Comparison of ENCODE assay signal across 24 cellular contexts in the genomic region with DNA sequence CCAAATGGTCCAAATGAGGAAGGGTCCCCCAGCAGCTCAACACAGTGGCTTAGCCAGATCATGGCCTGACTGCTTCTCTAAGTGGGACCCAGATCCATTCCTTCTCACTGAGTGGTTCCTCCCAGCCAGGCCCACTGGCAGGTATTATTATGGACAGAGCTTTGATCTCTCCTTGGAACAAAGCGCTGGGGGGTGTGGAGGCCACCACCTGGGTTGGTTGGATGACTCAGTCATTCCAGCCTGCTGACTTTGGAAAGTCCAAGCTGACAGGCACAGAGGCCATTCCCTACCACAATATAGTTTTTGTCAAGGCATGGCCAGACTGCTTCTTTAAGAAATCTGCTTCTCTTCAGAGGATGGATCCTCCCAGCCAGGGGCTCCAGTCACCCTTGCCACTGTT.
DNase-seq lines count a peak whose midpoint lies in the region; ATAC-seq, FAIRE-seq and TF ChIP-seq lines count a peak whose summit lies in the region.
"Had no signal": no experiment of that assay in that cellular context is flagged by ENCODE, and none has a peak within 500 bp of the region (broad histone marks: within the 10 kb centered on the region; RNA-seq: fewer than 3 reads in every experiment).

No MANE protein-coding gene starts in this region.

- peak; percentile 76 for FAIRE-seq in H54 (lab: Jason Lieb, UNC)

- H3K4me3 ChIP-seq in choroid plexus epithelial cell (ENCODE audit: low read depth, low read length): no peak overlapping the region
- H3K4me3 ChIP-seq: esophagus muscularis mucosa, left ventricle myocardium inferior, skin epidermis, transverse colon had no signal

- peak; percentile 4 for DNase-seq in H54 (ENCODE audit: insufficient read length, low spot score)
- peak; percentile 79 for DNase-seq in M059J (ENCODE audit: low read depth)
- DNase-seq in choroid plexus epithelial cell (ENCODE audit: low read depth): peak; percentile 15
- peak; percentile 19 for DNase-seq in myocyte (ENCODE audit: low read depth)
- no peak for DNase-seq in COLO829 (ENCODE audit: low spot score)
- no peak for DNase-seq in NCI-H187 treated with DMSO at 0.1 percent for 48 hours (lab: John Stamatoyannopoulos, UW)
- no peak for DNase-seq in stimulated activated CD4-positive, alpha-beta T cell treated with anti-CD3 and anti-CD28 coated beads, Interleukin-15, amount 100 ng/mL, for 24 hours
- DNase-seq: activated CD4-positive, alpha-beta T cell treated with anti-CD3 and anti-CD28 coated beads, Interleukin-2, amount 50 U/mL, for 1 hour; activated CD8-positive, alpha-beta memory T cell treated with anti-CD3 and anti-CD28 coated beads, Interleukin-2, amount 50 U/mL, for 4 hours; CD8-positive, alpha-beta memory T cell; central memory CD4-positive, alpha-beta T cell; H7; left ventricle myocardium inferior; NCI-H146; NCI-H2171; NCI-H69; SHP77; stimulated activated CD4-positive, alpha-beta T cell treated with anti-CD3 and anti-CD28 coated beads, Interleukin-4, amount 100 ng/mL, for 1 hour; stimulated activated naive CD8-positive, alpha-beta T cell treated with anti-CD3 and anti-CD28 coated beads, Interleukin-15, amount 100 ng/mL, for 72 hours; transverse colon; WERI-Rb-1 had no signal

- ATAC-seq in GM21528 (IDR thresholded peaks at IDR 0.05; ENCODE audit: low FRiP score, unreplicated experiment): no peak
- ATAC-seq: stimulated activated naive CD8-positive, alpha-beta T cell treated with anti-CD3 and anti-CD28 coated beads, Interleukin-15, amount 100 ng/mL, for 72 hours had no signal

- no peak for TF ChIP-seq POLR2A in H54 (IDR thresholded peaks at IDR 0.05; ENCODE audit: low read depth, low read length)

- TF ChIP-seq CTCF in choroid plexus epithelial cell (conservative IDR thresholded peaks at IDR 0.05; ENCODE audit: low read depth, low read length): no peak

Comparison
In these comparisons a context has a peak if more than half of its experiments do, and no peak if none do; other contexts are left out.
1. DNase-seq: peak in H54 (single experiment), M059J (single experiment), choroid plexus epithelial cell (single experiment) and myocyte (single experiment); none in COLO829 (single experiment), NCI-H187 treated with DMSO at 0.1 percent for 48 hours (single experiment) and stimulated activated CD4-positive, alpha-beta T cell treated with anti-CD3 and anti-CD28 coated beads, Interleukin-15, amount 100 ng/mL, for 24 hours (single experiment).